In genomic region chr18:50203801-50204604, GRCh38 we compare ENCODE assay signal across 8 cellular contexts. TPM values are rescaled to one million over a fixed set of nuclear protein-coding genes. Genes with fewer than 3 reads are reported as not detected.
DNase-seq lines count a peak whose midpoint lies in the region; ATAC-seq and TF ChIP-seq lines count a peak whose summit lies in the region.

No MANE protein-coding gene starts in this region.

- no peak overlapping the region for H3K27ac ChIP-seq in C4-2B
- H3K27ac ChIP-seq in caudate nucleus (ENCODE audit: low read depth, low read length), result no peak overlapping the region
- no peak overlapping the region for H3K27ac ChIP-seq in upper lobe of left lung
- H3K27ac ChIP-seq in ovary, result no peak overlapping the region

- H3K9me3 ChIP-seq in upper lobe of left lung, result peaks cover 0 to 2% (median 0%) of the 10 kb centered on the region in 4 donors
- no peaks in the 10 kb centered on the region for H3K9me3 ChIP-seq in ovary

- peak overlapping the region; percentile 17; the same call in 1 of the 2 replicates for H3K4me3 ChIP-seq in H7 (ENCODE audit: insufficient read depth, low read depth, low read length)
- H3K4me3 ChIP-seq in upper lobe of left lung, result no peak overlapping the region
- no peak overlapping the region for H3K4me3 ChIP-seq in ovary

- TF ChIP-seq EP300 in upper lobe of left lung (IDR thresholded peaks at IDR 0.05) (no peak), ovary (IDR thresholded peaks at IDR 0.05) (no peak)

- WGBS in upper lobe of left lung, 2 donors, result 18 to 24% methylated on average over 24 of the region's 24 CpGs
- WGBS in ovary, 3 donors, result 18 to 28% (median 25%) methylated on average over 24 of the region's 24 CpGs

- TF ChIP-seq POLR2A in upper lobe of left lung (IDR thresholded peaks at IDR 0.05) (no peak), ovary (IDR thresholded peaks at IDR 0.05) (no peak)

- intact Hi-C loops in ovary (cut with DNase I), result no loop called here

- H3K4me1 ChIP-seq in upper lobe of left lung (peaks cover 0 to 7% (median 3%) of the 10 kb centered on the region in 4 donors), ovary (ENCODE audit: insufficient read depth) (peaks cover 1% of the 10 kb centered on the region)

- peak in 1 of 2 donors; percentile 64 for ATAC-seq in upper lobe of left lung (ENCODE audit: low FRiP score in 2 of 2)
- no peak for ATAC-seq in GM19035 (IDR thresholded peaks at IDR 0.05; ENCODE audit: unreplicated experiment)

- H3K27me3 ChIP-seq in H7 (ENCODE audit: control insufficient read depth, insufficient read depth, low read length) (peaks cover 7% of the 10 kb centered on the region; the same call in 1 of the 2 replicates), upper lobe of left lung (no peaks in the 10 kb centered on the region), ovary (no peaks in the 10 kb centered on the region)

- peak; percentile 81 for TF ChIP-seq CTCF in C4-2B (conservative IDR thresholded peaks at IDR 0.05)
- TF ChIP-seq CTCF in upper lobe of left lung (IDR thresholded peaks at IDR 0.05), result peak in 4 of 6 experiments; percentile 35 to 54 (median 38)
- no peak for TF ChIP-seq CTCF in ovary (IDR thresholded peaks at IDR 0.05)

- H3K36me3 ChIP-seq in H7 (replicated peaks; ENCODE audit: control insufficient read depth, insufficient read depth, low read length) (no peaks in the 10 kb centered on the region), upper lobe of left lung (no peaks in the 10 kb centered on the region), ovary (no peaks in the 10 kb centered on the region)

- DNase-seq in H7 (peak; percentile 75), NCI-H526 (lab: John Stamatoyannopoulos, UW) (peak; percentile 64 to 94), caudate nucleus (lab: John Stamatoyannopoulos, UW) (peak in 38 of 61 donors; percentile 3 to 62 (median 30)), left kidney (ENCODE audit: low read depth, low spot score) (peak; percentile 86), upper lobe of left lung (peak; percentile 29 to 40), ovary (no peak)

RNA-seq across cellular contexts. Expression of gene MYO5B, which starts 9.1 kb away (rescaled TPM):
- total RNA-seq in H7 (2014; rRNA removed; shearing (Covaris generic)), result 2.7 and 3.7 TPM in 2 replicates
- 10 to 100 TPM; 25.4 to 95.2 (median 49.6) TPM for total RNA-seq in upper lobe of left lung
- total RNA-seq in ovary, result 10 to 100 TPM in 1 of 7 donors, 1 to 10 TPM in 4, under 1 TPM in 2; 0.25 to 25.5 (median 1.5) TPM
- 1 to 10 TPM; 1.2 to 3.4 TPM for polyA plus RNA-seq in ovary

Comparison
In these comparisons a context has a peak if more than half of its experiments do, and no peak if none do; other contexts are left out.
1. CTCF ChIP-seq: peak in C4-2B (single experiment) and upper lobe of left lung (4 of 6); none in ovary (0 of 3).
2. DNase-seq: peak in H7 (single experiment), NCI-H526 (2 of 2), caudate nucleus (38 of 61), left kidney (single experiment) and upper lobe of left lung (2 of 2); none in ovary (0 of 5).